Comparison of ENCODE assay signal across 8 cellular contexts in genomic region chr10:96395931-96396877, GRCh38. TPM values are rescaled to one million over a fixed set of nuclear protein-coding genes. Genes with fewer than 3 reads are reported as not detected.
A peak's percentile ranks its signal among the peaks of the same experiment; 100 is the strongest.
DNase-seq lines count a peak whose midpoint lies in the region; ATAC-seq, FAIRE-seq and TF ChIP-seq lines count a peak whose summit lies in the region.

No MANE protein-coding gene starts in this region.

- peak; percentile 55 for FAIRE-seq in A204.1 (lab: Jason Lieb, UNC)

- intact Hi-C loops in left colon (cut with DNase I, micrococcal nuclease) = loop anchor here (5.0 to 10.0 kb wide), 2 partner anchors 109 to 116 kb away; partner anchors contain the start of gene TLL2 (in 1 of the 2)

- DNase-seq in NCI-H128 (lab: John Stamatoyannopoulos, UW; ENCODE audit: unreplicated experiment) (peak; percentile 3), left colon (peak; percentile 54 to 73)
- DNase-seq in central memory CD4-positive, alpha-beta T cell = peak; percentile 38
- peak; percentile 49 for DNase-seq in stimulated activated CD4-positive, alpha-beta T cell treated with anti-CD3 and anti-CD28 coated beads, Interleukin-2, amount 100 ng/mL, for 48 hours

- TF ChIP-seq CTCF in GM12872 (IDR thresholded peaks at IDR 0.05; ENCODE audit: insufficient read depth, low read depth, low read length) = peak; percentile 90

- peak; percentile 62 to 66 for ATAC-seq in activated CD4-positive, CD25-positive, alpha-beta regulatory T cell treated with anti-CD3 and anti-CD28 coated beads, Interleukin-2, amount 50 U/mL, for 24 hours
- peak; percentile 94 for ATAC-seq in left colon
- no peak for ATAC-seq in HG02884 (IDR thresholded peaks at IDR 0.05; ENCODE audit: unreplicated experiment)

RNA-seq across cellular contexts. Expression of gene OPALIN, which starts 37.4 kb away (rescaled TPM):
- not detected for total RNA-seq in left colon

Comparison
In these comparisons a context has a peak if more than half of its experiments do, and no peak if none do; other contexts are left out.
1. DNase-seq: peak in every context shown above with its lines; median percentile 64 in left colon; 49 in stimulated activated CD4-positive, alpha-beta T cell treated with anti-CD3 and anti-CD28 coated beads, Interleukin-2, amount 100 ng/mL, for 48 hours; 38 in central memory CD4-positive, alpha-beta T cell; 3 in NCI-H128.